18 cellular contexts compared by ENCODE assay signal in genomic region chr7:91913612-91914011, GRCh38. TPM values are rescaled to one million over a fixed set of nuclear protein-coding genes. Genes with fewer than 3 reads are reported as not detected.
DNase-seq lines count a peak whose midpoint lies in the region; ATAC-seq and TF ChIP-seq lines count a peak whose summit lies in the region.
"Had no signal": no experiment of that assay in that cellular context is flagged by ENCODE, and none has a peak within 500 bp of the region (broad histone marks: within the 10 kb centered on the region; RNA-seq: fewer than 3 reads in every experiment).

No MANE protein-coding gene starts in this region.

- H3K4me1 Mint-ChIP-seq in activated CD4-positive, alpha-beta T cell treated with anti-CD3 and anti-CD28 coated beads, Interleukin-2, amount 10 ng/mL, durations not matched to agents 24 days and 14 days: peaks cover 11% of the 10 kb centered on the region
- peaks cover 13% of the 10 kb centered on the region for H3K4me1 Mint-ChIP-seq in endodermal cell
- H3K4me1 Mint-ChIP-seq: activated B cell treated with CpG ODN at 0.5 μM for 24 hours had no signal

- no peaks in the 10 kb centered on the region for H3K9me3 ChIP-seq in endodermal cell (ENCODE audit: control insufficient read depth, low read length)
- H3K9me3 ChIP-seq: stomach had no signal

- H3K9me3 Mint-ChIP-seq in activated CD4-positive, alpha-beta T cell treated with anti-CD3 and anti-CD28 coated beads, Interleukin-2, amount 10 ng/mL, durations not matched to agents 24 days and 14 days: peaks cover 5% of the 10 kb centered on the region
- peaks cover 8% of the 10 kb centered on the region for H3K9me3 Mint-ChIP-seq in endodermal cell
- H3K9me3 Mint-ChIP-seq: activated B cell treated with CpG ODN at 0.5 μM for 24 hours had no signal

- peak; percentile 41 for DNase-seq in activated CD4-positive, alpha-beta T cell treated with anti-CD3 and anti-CD28 coated beads, Interleukin-2, amount 10 ng/mL, durations not matched to agents 24 days and 14 days
- no peak for DNase-seq in activated CD4-positive, alpha-beta T cell treated with anti-CD3 and anti-CD28 coated beads, Interleukin-2, amount 50 U/mL, for 1 hour
- peak; percentile 76 for DNase-seq in NCI-H226
- DNase-seq in endodermal cell: no peak
- peak; percentile 47 for DNase-seq in skeletal muscle cell (ENCODE audit: low read depth)
- DNase-seq in DMS 273 treated with DMSO at 0.1 percent for 48 hours (lab: John Stamatoyannopoulos, UW): no peak
- DNase-seq: activated B cell treated with CpG ODN at 0.5 μM for 24 hours; activated CD8-positive, alpha-beta memory T cell treated with anti-CD3 and anti-CD28 coated beads, Interleukin-2, amount 10 ng/mL, durations not matched to agents 7 days and 5 days; DMS53; H9; Kasumi-1; NCI-H1436 treated with DMSO at 0.1 percent for 48 hours; stomach had no signal

- peaks cover 13% of the 10 kb centered on the region for H3K4me1 ChIP-seq in endodermal cell (ENCODE audit: control insufficient read depth, insufficient read depth, low read length)

- no peaks in the 10 kb centered on the region for H3K27me3 ChIP-seq in endodermal cell (ENCODE audit: control insufficient read depth, insufficient read depth, low read length, poor library complexity, severe bottlenecking)
- H3K27me3 ChIP-seq: hepatocyte, stomach had no signal

- peaks cover 2% of the 10 kb centered on the region for H3K27me3 Mint-ChIP-seq in activated CD4-positive, alpha-beta T cell treated with anti-CD3 and anti-CD28 coated beads, Interleukin-2, amount 10 ng/mL, durations not matched to agents 24 days and 14 days
- H3K27me3 Mint-ChIP-seq in endodermal cell (ENCODE audit: insufficient read depth): no peaks in the 10 kb centered on the region

- H3K4me3 Mint-ChIP-seq in activated CD4-positive, alpha-beta T cell treated with anti-CD3 and anti-CD28 coated beads, Interleukin-2, amount 10 ng/mL, durations not matched to agents 24 days and 14 days: no peak overlapping the region
- no peak overlapping the region for H3K4me3 Mint-ChIP-seq in endodermal cell
- H3K4me3 Mint-ChIP-seq: activated B cell treated with CpG ODN at 0.5 μM for 24 hours; activated CD8-positive, alpha-beta memory T cell treated with anti-CD3 and anti-CD28 coated beads, Interleukin-2, amount 10 ng/mL, durations not matched to agents 7 days and 5 days; H9 had no signal

- no peak overlapping the region for H3K27ac ChIP-seq in endodermal cell (ENCODE audit: low read depth, low read length)
- H3K27ac ChIP-seq: epithelial cell of prostate, hepatocyte, RWPE1 had no signal

- intact Hi-C loops in activated CD4-positive, alpha-beta T cell treated with anti-CD3 and anti-CD28 coated beads, Interleukin-2, amount 10 ng/mL, durations not matched to agents 24 days and 14 days (cut with micrococcal nuclease): no loop called here

- no peak for TF ChIP-seq CTCF in endodermal cell (conservative IDR thresholded peaks at IDR 0.05)

- H3K27ac Mint-ChIP-seq in activated CD4-positive, alpha-beta T cell treated with anti-CD3 and anti-CD28 coated beads, Interleukin-2, amount 10 ng/mL, durations not matched to agents 24 days and 14 days: peak overlapping the region; percentile 34
- H3K27ac Mint-ChIP-seq in endodermal cell: no peak overlapping the region
- H3K27ac Mint-ChIP-seq: activated B cell treated with CpG ODN at 0.5 μM for 24 hours; activated CD8-positive, alpha-beta memory T cell treated with anti-CD3 and anti-CD28 coated beads, Interleukin-2, amount 10 ng/mL, durations not matched to agents 7 days and 5 days; H9 had no signal

- H3K4me3 ChIP-seq in endodermal cell (ENCODE audit: low read length): peak overlapping the region; percentile 33
- H3K4me3 ChIP-seq in skeletal muscle cell (ENCODE audit: low read depth, low read length): no peak overlapping the region
- H3K4me3 ChIP-seq: hepatocyte, stomach had no signal

- no peak overlapping the region for H3K9ac ChIP-seq in endodermal cell (ENCODE audit: extremely low read depth, low read length, poor library complexity, severe bottlenecking)

- H3K36me3 ChIP-seq in endodermal cell (ENCODE audit: control insufficient read depth, insufficient read depth, low read length): no peaks in the 10 kb centered on the region
- H3K36me3 ChIP-seq: stomach had no signal

- H3K36me3 Mint-ChIP-seq in activated CD4-positive, alpha-beta T cell treated with anti-CD3 and anti-CD28 coated beads, Interleukin-2, amount 10 ng/mL, durations not matched to agents 24 days and 14 days (ENCODE audit: low read depth): no peaks in the 10 kb centered on the region
- H3K36me3 Mint-ChIP-seq in endodermal cell (ENCODE audit: low read depth): no peaks in the 10 kb centered on the region

- no peak for ATAC-seq in HG03571 (IDR thresholded peaks at IDR 0.05; ENCODE audit: unreplicated experiment)
- ATAC-seq in HG03196 (IDR thresholded peaks at IDR 0.05; ENCODE audit: unreplicated experiment): no peak
- ATAC-seq: activated CD8-positive, alpha-beta memory T cell treated with anti-CD3 and anti-CD28 coated beads, Interleukin-2, amount 10 ng/mL, durations not matched to agents 7 days and 5 days had no signal

- 98 to 100% methylated on average over 2 of the region's 2 CpGs for WGBS in endodermal cell (ENCODE audit: insufficient coverage in 1 of 2, insufficient read length in 1 of 2), 2 experiments

RNA-seq across cellular contexts. Expression of gene AKAP9, which starts 27.1 kb away (rescaled TPM):
- total RNA-seq in activated CD4-positive, alpha-beta T cell treated with anti-CD3 and anti-CD28 coated beads, Interleukin-2, amount 10 ng/mL, durations not matched to agents 24 days and 14 days: 36.0 and 38.2 TPM in 2 replicates
- 10 to 100 TPM; 57.0 to 61.9 TPM for total RNA-seq in endodermal cell
- polyA plus RNA-seq in endodermal cell (2013, experiment 1 of 2): 26.4 TPM
- 30.1 TPM for polyA plus RNA-seq in endodermal cell (2013, experiment 2 of 2)

RNA-seq across cellular contexts. Expression of gene MTERF1, which starts 33.1 kb away (rescaled TPM):
- 19.5 and 20.9 TPM in 2 replicates for total RNA-seq in activated CD4-positive, alpha-beta T cell treated with anti-CD3 and anti-CD28 coated beads, Interleukin-2, amount 10 ng/mL, durations not matched to agents 24 days and 14 days
- total RNA-seq in endodermal cell: 10 to 100 TPM; 15.5 to 17.5 TPM
- polyA plus RNA-seq in endodermal cell (2013, experiment 1 of 2): 13.3 TPM
- 10.1 TPM for polyA plus RNA-seq in endodermal cell (2013, experiment 2 of 2)

Comparison
In these comparisons a context has a peak if more than half of its experiments do, and no peak if none do; other contexts are left out.
1. DNase-seq: peak in activated CD4-positive, alpha-beta T cell treated with anti-CD3 and anti-CD28 coated beads, Interleukin-2, amount 10 ng/mL, durations not matched to agents 24 days and 14 days (single experiment), NCI-H226 (single experiment) and skeletal muscle cell (single experiment); none in activated CD4-positive, alpha-beta T cell treated with anti-CD3 and anti-CD28 coated beads, Interleukin-2, amount 50 U/mL, for 1 hour (single experiment), endodermal cell (single experiment) and DMS 273 treated with DMSO at 0.1 percent for 48 hours (single experiment).